In the genomic region with DNA sequence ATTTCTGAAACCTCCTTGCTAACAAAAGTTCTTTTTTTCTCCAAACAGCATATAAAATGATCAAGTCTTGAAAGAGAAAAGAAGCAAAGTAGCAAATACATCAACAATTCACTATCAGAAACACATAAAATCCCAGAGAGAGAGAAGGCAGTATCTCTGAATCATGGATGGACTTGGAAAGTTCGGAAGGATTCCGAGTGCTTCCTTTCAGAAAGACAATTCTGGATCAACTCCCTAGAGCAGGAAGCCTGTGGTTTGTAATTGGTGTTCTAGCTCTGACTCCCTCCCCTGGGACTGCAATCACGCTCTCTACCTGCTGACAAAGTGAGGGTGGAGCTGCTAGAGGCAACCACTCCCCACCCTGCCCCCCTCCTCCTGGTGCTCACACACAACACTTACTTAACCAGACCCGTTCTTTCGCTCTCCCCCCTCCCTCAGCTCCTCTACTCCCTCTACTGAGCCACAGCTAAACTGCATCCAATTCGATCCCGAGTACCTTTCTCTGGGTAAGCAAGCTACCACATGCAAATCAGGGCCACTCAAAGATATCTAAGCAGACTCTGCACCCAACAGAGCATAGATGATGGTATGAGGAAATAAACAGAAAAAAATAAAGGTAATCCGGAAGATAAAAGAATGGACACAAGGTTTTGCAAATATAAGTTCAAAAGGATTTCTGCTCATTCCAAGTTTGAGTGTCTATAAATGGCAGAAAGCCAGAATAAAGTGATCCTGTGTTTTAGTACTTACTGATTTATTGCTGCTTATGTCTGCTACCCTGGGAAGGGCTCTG, we compare ENCODE assay signal across 1 cellular context.
TF ChIP-seq lines count a peak whose summit lies in the region.

A gene (minus strand): TSS at position 235 of the 793 bp plus-strand sequence. CDS start 1,957 bp downstream, outside the sequence.

TF ChIP-seq in HEK293, 187 proteins besides CTCF, POLR2A, EP300 and RAD21 (continued from another document):
- TF ChIP-seq, protein P1, sequence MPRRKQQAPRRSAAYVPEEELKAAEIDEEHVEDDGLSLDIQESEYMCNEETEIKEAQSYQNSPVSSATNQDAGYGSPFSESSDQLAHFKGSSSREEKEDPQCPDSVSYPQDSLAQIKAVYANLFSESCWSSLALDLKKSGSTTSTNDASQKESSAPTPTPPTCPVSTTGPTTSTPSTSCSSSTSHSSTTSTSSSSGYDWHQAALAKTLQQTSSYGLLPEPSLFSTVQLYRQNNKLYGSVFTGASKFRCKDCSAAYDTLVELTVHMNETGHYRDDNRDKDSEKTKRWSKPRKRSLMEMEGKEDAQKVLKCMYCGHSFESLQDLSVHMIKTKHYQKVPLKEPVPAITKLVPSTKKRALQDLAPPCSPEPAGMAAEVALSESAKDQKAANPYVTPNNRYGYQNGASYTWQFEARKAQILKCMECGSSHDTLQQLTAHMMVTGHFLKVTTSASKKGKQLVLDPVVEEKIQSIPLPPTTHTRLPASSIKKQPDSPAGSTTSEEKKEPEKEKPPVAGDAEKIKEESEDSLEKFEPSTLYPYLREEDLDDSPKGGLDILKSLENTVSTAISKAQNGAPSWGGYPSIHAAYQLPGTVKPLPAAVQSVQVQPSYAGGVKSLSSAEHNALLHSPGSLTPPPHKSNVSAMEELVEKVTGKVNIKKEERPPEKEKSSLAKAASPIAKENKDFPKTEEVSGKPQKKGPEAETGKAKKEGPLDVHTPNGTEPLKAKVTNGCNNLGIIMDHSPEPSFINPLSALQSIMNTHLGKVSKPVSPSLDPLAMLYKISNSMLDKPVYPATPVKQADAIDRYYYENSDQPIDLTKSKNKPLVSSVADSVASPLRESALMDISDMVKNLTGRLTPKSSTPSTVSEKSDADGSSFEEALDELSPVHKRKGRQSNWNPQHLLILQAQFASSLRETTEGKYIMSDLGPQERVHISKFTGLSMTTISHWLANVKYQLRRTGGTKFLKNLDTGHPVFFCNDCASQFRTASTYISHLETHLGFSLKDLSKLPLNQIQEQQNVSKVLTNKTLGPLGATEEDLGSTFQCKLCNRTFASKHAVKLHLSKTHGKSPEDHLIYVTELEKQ (tag by site-specific recombination; IDR thresholded peaks at IDR 0.05; ENCODE audit: borderline replicate concordance), result peak; percentile 73
- TF ChIP-seq ZSCAN16 (tag by site-specific recombination; IDR thresholded peaks at IDR 0.05) (no peak; the same call in 1 of the 2 replicates), ZNF211 (tag by site-specific recombination; IDR thresholded peaks at IDR 0.05; ENCODE audit: low read depth) (no peak), ZNF292 (tag by site-specific recombination; IDR thresholded peaks at IDR 0.05; ENCODE audit: borderline replicate concordance, low read depth) (no peak), YY1 (tag by site-specific recombination; IDR thresholded peaks at IDR 0.05) (no peak), ZNF302 (tag by site-specific recombination; IDR thresholded peaks at IDR 0.05; ENCODE audit: low read depth) (no peak), ZNF521 (tag by site-specific recombination; IDR thresholded peaks at IDR 0.05) (no peak), ZNF561 (tag by site-specific recombination; IDR thresholded peaks at IDR 0.05; ENCODE audit: borderline replicate concordance) (peak; percentile 94), ZNF624 (tag by site-specific recombination; IDR thresholded peaks at IDR 0.05) (no peak), SP3 (tag by site-specific recombination; IDR thresholded peaks at IDR 0.05) (peak; percentile 79), ZNF629 (tag by site-specific recombination; IDR thresholded peaks at IDR 0.05) (peak; percentile 91), ZNF777 (tag by site-specific recombination; IDR thresholded peaks at IDR 0.05; ENCODE audit: borderline replicate concordance) (no peak), ZNF354C (tag by site-specific recombination; IDR thresholded peaks at IDR 0.05; ENCODE audit: borderline replicate concordance, low read depth) (no peak)
- TF ChIP-seq, protein P2, sequence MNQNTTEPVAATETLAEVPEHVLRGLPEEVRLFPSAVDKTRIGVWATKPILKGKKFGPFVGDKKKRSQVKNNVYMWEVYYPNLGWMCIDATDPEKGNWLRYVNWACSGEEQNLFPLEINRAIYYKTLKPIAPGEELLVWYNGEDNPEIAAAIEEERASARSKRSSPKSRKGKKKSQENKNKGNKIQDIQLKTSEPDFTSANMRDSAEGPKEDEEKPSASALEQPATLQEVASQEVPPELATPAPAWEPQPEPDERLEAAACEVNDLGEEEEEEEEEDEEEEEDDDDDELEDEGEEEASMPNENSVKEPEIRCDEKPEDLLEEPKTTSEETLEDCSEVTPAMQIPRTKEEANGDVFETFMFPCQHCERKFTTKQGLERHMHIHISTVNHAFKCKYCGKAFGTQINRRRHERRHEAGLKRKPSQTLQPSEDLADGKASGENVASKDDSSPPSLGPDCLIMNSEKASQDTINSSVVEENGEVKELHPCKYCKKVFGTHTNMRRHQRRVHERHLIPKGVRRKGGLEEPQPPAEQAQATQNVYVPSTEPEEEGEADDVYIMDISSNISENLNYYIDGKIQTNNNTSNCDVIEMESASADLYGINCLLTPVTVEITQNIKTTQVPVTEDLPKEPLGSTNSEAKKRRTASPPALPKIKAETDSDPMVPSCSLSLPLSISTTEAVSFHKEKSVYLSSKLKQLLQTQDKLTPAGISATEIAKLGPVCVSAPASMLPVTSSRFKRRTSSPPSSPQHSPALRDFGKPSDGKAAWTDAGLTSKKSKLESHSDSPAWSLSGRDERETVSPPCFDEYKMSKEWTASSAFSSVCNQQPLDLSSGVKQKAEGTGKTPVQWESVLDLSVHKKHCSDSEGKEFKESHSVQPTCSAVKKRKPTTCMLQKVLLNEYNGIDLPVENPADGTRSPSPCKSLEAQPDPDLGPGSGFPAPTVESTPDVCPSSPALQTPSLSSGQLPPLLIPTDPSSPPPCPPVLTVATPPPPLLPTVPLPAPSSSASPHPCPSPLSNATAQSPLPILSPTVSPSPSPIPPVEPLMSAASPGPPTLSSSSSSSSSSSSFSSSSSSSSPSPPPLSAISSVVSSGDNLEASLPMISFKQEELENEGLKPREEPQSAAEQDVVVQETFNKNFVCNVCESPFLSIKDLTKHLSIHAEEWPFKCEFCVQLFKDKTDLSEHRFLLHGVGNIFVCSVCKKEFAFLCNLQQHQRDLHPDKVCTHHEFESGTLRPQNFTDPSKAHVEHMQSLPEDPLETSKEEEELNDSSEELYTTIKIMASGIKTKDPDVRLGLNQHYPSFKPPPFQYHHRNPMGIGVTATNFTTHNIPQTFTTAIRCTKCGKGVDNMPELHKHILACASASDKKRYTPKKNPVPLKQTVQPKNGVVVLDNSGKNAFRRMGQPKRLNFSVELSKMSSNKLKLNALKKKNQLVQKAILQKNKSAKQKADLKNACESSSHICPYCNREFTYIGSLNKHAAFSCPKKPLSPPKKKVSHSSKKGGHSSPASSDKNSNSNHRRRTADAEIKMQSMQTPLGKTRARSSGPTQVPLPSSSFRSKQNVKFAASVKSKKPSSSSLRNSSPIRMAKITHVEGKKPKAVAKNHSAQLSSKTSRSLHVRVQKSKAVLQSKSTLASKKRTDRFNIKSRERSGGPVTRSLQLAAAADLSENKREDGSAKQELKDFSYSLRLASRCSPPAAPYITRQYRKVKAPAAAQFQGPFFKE (tag by site-specific recombination; IDR thresholded peaks at IDR 0.05; ENCODE audit: borderline replicate concordance), result no peak
- TF ChIP-seq, protein P3, sequence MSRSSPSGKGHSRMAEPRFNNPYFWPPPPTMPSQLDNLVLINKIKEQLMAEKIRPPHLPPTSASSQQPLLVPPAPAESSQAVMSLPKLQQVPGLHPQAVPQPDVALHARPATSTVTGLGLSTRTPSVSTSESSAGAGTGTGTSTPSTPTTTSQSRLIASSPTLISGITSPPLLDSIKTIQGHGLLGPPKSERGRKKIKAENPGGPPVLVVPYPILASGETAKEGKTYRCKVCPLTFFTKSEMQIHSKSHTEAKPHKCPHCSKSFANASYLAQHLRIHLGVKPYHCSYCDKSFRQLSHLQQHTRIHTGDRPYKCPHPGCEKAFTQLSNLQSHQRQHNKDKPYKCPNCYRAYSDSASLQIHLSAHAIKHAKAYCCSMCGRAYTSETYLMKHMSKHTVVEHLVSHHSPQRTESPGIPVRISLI (tag by site-specific recombination; IDR thresholded peaks at IDR 0.05), result no peak
